In the genomic region with DNA sequence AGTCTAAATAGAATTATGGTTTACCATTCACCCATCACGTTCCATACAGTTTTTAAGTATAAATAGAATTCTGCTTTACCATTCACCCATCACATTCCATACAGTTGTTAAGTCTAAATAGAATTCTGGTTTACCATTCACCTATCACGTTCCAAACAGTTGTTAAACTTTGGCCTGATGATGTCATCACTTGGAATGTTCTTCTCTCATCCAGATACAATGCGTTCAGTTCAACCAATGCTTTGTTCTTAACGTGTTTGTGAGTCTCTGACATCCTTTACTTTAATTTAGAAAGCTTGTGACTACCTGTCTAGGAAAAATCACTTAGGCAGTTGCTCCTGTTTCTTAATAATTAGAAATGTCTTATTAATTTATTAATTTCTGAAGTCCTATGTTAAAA, we compare ENCODE assay signal across 1 cellular context.
TF ChIP-seq lines count a peak whose summit lies in the region.

No MANE protein-coding gene starts in this region.

TF ChIP-seq in K562, 482 proteins besides CTCF, POLR2A, EP300 and RAD21 (continued from another document):
- TF ChIP-seq, protein P1, sequence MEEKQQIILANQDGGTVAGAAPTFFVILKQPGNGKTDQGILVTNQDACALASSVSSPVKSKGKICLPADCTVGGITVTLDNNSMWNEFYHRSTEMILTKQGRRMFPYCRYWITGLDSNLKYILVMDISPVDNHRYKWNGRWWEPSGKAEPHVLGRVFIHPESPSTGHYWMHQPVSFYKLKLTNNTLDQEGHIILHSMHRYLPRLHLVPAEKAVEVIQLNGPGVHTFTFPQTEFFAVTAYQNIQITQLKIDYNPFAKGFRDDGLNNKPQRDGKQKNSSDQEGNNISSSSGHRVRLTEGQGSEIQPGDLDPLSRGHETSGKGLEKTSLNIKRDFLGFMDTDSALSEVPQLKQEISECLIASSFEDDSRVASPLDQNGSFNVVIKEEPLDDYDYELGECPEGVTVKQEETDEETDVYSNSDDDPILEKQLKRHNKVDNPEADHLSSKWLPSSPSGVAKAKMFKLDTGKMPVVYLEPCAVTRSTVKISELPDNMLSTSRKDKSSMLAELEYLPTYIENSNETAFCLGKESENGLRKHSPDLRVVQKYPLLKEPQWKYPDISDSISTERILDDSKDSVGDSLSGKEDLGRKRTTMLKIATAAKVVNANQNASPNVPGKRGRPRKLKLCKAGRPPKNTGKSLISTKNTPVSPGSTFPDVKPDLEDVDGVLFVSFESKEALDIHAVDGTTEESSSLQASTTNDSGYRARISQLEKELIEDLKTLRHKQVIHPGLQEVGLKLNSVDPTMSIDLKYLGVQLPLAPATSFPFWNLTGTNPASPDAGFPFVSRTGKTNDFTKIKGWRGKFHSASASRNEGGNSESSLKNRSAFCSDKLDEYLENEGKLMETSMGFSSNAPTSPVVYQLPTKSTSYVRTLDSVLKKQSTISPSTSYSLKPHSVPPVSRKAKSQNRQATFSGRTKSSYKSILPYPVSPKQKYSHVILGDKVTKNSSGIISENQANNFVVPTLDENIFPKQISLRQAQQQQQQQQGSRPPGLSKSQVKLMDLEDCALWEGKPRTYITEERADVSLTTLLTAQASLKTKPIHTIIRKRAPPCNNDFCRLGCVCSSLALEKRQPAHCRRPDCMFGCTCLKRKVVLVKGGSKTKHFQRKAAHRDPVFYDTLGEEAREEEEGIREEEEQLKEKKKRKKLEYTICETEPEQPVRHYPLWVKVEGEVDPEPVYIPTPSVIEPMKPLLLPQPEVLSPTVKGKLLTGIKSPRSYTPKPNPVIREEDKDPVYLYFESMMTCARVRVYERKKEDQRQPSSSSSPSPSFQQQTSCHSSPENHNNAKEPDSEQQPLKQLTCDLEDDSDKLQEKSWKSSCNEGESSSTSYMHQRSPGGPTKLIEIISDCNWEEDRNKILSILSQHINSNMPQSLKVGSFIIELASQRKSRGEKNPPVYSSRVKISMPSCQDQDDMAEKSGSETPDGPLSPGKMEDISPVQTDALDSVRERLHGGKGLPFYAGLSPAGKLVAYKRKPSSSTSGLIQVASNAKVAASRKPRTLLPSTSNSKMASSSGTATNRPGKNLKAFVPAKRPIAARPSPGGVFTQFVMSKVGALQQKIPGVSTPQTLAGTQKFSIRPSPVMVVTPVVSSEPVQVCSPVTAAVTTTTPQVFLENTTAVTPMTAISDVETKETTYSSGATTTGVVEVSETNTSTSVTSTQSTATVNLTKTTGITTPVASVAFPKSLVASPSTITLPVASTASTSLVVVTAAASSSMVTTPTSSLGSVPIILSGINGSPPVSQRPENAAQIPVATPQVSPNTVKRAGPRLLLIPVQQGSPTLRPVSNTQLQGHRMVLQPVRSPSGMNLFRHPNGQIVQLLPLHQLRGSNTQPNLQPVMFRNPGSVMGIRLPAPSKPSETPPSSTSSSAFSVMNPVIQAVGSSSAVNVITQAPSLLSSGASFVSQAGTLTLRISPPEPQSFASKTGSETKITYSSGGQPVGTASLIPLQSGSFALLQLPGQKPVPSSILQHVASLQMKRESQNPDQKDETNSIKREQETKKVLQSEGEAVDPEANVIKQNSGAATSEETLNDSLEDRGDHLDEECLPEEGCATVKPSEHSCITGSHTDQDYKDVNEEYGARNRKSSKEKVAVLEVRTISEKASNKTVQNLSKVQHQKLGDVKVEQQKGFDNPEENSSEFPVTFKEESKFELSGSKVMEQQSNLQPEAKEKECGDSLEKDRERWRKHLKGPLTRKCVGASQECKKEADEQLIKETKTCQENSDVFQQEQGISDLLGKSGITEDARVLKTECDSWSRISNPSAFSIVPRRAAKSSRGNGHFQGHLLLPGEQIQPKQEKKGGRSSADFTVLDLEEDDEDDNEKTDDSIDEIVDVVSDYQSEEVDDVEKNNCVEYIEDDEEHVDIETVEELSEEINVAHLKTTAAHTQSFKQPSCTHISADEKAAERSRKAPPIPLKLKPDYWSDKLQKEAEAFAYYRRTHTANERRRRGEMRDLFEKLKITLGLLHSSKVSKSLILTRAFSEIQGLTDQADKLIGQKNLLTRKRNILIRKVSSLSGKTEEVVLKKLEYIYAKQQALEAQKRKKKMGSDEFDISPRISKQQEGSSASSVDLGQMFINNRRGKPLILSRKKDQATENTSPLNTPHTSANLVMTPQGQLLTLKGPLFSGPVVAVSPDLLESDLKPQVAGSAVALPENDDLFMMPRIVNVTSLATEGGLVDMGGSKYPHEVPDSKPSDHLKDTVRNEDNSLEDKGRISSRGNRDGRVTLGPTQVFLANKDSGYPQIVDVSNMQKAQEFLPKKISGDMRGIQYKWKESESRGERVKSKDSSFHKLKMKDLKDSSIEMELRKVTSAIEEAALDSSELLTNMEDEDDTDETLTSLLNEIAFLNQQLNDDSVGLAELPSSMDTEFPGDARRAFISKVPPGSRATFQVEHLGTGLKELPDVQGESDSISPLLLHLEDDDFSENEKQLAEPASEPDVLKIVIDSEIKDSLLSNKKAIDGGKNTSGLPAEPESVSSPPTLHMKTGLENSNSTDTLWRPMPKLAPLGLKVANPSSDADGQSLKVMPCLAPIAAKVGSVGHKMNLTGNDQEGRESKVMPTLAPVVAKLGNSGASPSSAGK (IDR thresholded peaks at IDR 0.05): no peak
- TF ChIP-seq ATF7 (IDR thresholded peaks at IDR 0.05): 0 out of 2 replicates have a peak, but pooled peaks have one; percentile 18
- TF ChIP-seq RUNX1 (IDR thresholded peaks at IDR 0.05; ENCODE audit: low read depth): no peak
- no peak for TF ChIP-seq HNRNPH1 (optimal IDR thresholded peaks at IDR 0.05; ENCODE audit: low read depth, low read length)
- no peak for TF ChIP-seq YBX1 (IDR thresholded peaks at IDR 0.05)
- TF ChIP-seq, protein P2, sequence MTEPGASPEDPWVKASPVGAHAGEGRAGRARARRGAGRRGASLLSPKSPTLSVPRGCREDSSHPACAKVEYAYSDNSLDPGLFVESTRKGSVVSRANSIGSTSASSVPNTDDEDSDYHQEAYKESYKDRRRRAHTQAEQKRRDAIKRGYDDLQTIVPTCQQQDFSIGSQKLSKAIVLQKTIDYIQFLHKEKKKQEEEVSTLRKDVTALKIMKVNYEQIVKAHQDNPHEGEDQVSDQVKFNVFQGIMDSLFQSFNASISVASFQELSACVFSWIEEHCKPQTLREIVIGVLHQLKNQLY (CRISPR knock-in tag; conservative IDR thresholded peaks at IDR 0.05): no peak
- no peak for TF ChIP-seq CEBPG (CRISPR knock-in tag; IDR thresholded peaks at IDR 0.05)
- TF ChIP-seq CEBPG (tag; conservative IDR thresholded peaks at IDR 0.05 in 1 of 2, IDR thresholded peaks at IDR 0.05 in 1 of 2): no peak
- no peak for TF ChIP-seq ESRRA (IDR thresholded peaks at IDR 0.05; ENCODE audit: borderline replicate concordance, low read depth)
- TF ChIP-seq, protein P3, sequence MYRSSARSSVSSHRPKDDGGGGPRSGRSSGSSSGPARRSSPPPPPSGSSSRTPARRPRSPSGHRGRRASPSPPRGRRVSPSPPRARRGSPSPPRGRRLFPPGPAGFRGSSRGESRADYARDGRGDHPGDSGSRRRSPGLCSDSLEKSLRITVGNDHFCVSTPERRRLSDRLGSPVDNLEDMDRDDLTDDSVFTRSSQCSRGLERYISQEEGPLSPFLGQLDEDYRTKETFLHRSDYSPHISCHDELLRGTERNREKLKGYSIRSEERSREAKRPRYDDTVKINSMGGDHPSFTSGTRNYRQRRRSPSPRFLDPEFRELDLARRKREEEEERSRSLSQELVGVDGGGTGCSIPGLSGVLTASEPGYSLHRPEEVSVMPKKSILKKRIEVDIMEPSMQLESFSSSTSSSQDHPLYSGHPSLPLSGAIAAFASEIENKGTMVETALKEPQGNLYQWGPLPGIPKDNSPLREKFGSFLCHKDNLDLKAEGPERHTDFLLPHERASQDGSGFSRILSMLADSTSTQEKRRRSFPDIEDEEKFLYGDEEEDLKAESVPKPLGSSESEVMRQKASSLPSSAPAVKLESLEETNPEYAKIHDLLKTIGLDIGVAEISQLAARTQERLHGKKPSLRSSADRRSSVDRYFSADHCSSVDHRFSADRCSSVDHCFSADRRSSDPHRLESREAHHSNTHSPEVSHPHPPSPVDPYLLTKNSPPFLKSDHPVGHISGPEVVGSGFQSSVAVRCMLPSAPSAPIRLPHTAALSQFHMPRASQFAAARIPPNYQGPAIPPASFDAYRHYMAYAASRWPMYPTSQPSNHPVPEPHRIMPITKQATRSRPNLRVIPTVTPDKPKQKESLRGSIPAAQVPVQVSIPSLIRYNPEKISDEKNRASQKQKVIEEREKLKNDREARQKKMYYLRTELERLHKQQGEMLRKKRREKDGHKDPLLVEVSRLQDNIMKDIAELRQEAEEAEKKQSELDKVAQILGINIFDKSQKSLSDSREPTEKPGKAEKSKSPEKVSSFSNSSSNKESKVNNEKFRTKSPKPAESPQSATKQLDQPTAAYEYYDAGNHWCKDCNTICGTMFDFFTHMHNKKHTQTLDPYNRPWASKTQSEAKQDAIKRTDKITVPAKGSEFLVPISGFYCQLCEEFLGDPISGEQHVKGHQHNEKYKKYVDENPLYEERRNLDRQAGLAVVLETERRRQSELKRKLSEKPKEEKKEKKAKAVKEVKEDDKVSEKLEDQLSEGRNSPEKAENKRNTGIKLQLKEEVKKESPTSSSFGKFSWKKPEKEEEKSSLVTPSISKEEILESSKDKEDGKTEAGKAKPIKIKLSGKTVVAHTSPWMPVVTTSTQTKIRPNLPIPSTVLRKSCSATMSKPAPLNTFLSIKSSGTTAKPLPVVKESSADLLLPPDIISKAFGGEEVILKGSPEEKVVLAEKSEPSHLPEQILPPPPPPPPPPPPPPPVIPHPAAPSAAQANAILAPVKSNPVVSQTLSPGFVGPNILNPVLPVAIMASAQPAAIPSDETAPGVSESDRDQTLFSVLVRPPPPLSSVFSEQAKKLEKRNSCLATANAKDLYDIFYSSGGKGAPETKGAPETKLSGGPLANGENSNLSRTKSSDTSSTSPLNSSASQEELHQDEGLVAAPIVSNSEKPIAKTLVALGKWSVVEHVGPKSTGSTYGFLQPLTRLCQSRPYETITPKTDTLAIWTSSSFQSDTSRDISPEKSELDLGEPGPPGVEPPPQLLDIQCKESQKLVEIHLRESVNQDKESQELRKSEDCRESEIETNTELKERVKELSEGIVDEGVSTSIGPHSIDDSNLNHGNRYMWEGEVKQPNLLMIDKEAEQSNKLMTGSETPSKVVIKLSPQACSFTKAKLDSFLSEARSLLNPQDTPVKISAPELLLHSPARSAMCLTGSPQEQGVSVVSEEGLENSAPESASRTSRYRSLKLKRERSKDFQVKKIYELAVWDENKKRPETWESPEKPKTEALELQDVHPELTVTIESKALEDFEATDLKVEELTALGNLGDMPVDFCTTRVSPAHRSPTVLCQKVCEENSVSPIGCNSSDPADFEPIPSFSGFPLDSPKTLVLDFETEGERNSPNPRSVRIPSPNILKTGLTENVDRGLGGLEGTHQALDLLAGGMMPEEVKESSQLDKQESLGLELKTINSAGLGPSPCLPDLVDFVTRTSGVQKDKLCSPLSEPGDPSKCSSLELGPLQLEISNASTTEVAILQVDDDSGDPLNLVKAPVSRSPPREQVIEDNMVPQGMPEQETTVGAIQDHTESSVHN (IDR thresholded peaks at IDR 0.05; ENCODE audit: borderline replicate concordance in 1 of 2, low read depth in 1 of 2): no peak
- no peak for TF ChIP-seq GABPA (tag; conservative IDR thresholded peaks at IDR 0.05; ENCODE audit: low read depth)
- TF ChIP-seq, protein P4, sequence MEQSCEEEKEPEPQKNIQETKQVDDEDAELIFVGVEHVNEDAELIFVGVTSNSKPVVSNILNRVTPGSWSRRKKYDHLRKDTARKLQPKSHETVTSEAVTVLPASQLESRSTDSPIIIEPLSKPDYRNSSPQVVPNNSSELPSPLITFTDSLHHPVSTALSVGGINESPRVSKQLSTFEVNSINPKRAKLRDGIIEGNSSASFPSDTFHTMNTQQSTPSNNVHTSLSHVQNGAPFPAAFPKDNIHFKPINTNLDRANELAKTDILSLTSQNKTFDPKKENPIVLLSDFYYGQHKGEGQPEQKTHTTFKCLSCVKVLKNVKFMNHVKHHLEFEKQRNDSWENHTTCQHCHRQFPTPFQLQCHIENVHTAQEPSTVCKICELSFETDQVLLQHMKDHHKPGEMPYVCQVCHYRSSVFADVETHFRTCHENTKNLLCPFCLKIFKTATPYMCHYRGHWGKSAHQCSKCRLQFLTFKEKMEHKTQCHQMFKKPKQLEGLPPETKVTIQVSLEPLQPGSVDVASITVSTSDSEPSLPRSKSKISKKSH (CRISPR knock-in tag; IDR thresholded peaks at IDR 0.05): no peak
- TF ChIP-seq, protein P5, sequence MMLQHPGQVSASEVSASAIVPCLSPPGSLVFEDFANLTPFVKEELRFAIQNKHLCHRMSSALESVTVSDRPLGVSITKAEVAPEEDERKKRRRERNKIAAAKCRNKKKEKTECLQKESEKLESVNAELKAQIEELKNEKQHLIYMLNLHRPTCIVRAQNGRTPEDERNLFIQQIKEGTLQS (IDR thresholded peaks at IDR 0.05): peak; percentile 83
- TF ChIP-seq, protein P5 (CRISPR knock-in tag; conservative IDR thresholded peaks at IDR 0.05): no peak
- no peak for TF ChIP-seq SMAD3 (CRISPR knock-in tag; conservative IDR thresholded peaks at IDR 0.05)
- TF ChIP-seq ILK (tag; IDR thresholded peaks at IDR 0.05; ENCODE audit: borderline replicate concordance, low read depth): no peak
- no peak for TF ChIP-seq NRF1 (conservative IDR thresholded peaks at IDR 0.05 in 1 of 2, IDR thresholded peaks at IDR 0.05 in 1 of 2)
- no peak for TF ChIP-seq RFX5 (IDR thresholded peaks at IDR 0.05; ENCODE audit: low read depth, low read length)
- TF ChIP-seq SLC30A9 (CRISPR knock-in tag; IDR thresholded peaks at IDR 0.05): no peak
- TF ChIP-seq, protein P6, sequence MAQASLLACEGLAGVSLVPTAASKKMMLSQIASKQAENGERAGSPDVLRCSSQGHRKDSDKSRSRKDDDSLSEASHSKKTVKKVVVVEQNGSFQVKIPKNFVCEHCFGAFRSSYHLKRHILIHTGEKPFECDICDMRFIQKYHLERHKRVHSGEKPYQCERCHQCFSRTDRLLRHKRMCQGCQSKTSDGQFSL (CRISPR knock-in tag; IDR thresholded peaks at IDR 0.05): no peak
- TF ChIP-seq, protein P6 (tag; IDR thresholded peaks at IDR 0.05): no peak
- TF ChIP-seq RBM34 (IDR thresholded peaks at IDR 0.05; ENCODE audit: borderline replicate concordance, insufficient read depth, low read length): no peak
- no peak for TF ChIP-seq JUND (IDR thresholded peaks at IDR 0.05; ENCODE audit: borderline replicate concordance, low read depth, low read length)
- peak; percentile 28; the same call in 1 of the 3 replicates for TF ChIP-seq JUND (tag; IDR thresholded peaks at IDR 0.05; ENCODE audit: borderline replicate concordance, low read depth, low read length)
